8 cellular contexts compared by ENCODE assay signal in the genomic region with DNA sequence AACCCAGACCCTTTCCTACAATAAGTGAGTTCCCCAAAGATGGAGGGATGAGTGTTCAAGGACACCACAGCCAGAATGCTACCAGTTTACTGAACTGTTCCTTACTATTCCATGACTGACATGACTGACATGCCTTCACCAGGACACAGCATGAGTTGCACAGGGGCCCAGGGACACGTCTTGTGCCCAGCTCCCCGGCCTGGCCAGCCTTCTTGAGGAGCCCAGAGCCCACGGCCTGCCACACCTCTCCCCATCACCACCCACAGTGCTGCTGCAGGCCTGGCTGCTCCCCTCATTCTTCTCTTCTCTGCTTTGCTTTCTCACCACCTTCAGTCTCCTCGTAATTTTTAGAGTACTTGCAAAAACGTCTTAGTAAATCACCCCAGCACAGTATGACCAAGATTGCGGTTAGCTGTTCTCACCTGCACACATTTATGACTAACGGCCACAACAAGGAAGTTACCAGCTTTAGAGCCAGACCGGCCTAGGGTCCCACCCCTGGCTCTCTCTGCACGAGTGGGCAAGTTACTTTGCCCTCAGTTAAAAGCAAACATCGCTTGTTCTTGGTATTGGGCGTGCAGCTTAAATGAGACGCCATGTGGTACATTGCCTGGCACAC. TPM values are rescaled to one million over a fixed set of nuclear protein-coding genes. Genes with fewer than 3 reads are reported as not detected.
DNase-seq lines count a peak whose midpoint lies in the region; ATAC-seq and TF ChIP-seq lines count a peak whose summit lies in the region.

No MANE protein-coding gene starts in this region.

- no peaks in the 10 kb centered on the region for H3K9me3 Mint-ChIP-seq in naive thymus-derived CD8-positive, alpha-beta T cell

- H3K27ac ChIP-seq in vagina: no peak overlapping the region

- no peak for TF ChIP-seq CTCF in vagina (IDR thresholded peaks at IDR 0.05)

- TF ChIP-seq POLR2A in Raji (IDR thresholded peaks at IDR 0.05; ENCODE audit: insufficient read depth, low read depth, low read length) (peak; percentile 66), vagina (IDR thresholded peaks at IDR 0.05) (no peak)

- peaks cover 21 to 45% (median 28%) of the 10 kb centered on the region in 4 donors for H3K4me1 Mint-ChIP-seq in naive thymus-derived CD8-positive, alpha-beta T cell

- no peaks in the 10 kb centered on the region for H3K27me3 ChIP-seq in vagina

- peaks cover 0 to 5% of the 10 kb centered on the region in 2 donors for H3K36me3 ChIP-seq in vagina

- ATAC-seq in GM18520 (IDR thresholded peaks at IDR 0.05; ENCODE audit: unreplicated experiment) (peak; percentile 98), GM21786 (IDR thresholded peaks at IDR 0.05; ENCODE audit: unreplicated experiment) (peak; percentile 84)
- ATAC-seq in naive thymus-derived CD8-positive, alpha-beta T cell: peak in 1 of 2 donors; percentile 17

- POLR2A ChIA-PET in naive thymus-derived CD8-positive, alpha-beta T cell (lab: Charles Lee): interaction anchor here (0.6 to 0.9 kb wide), 2 partner anchors 30 to 145 kb away, joined by 4 to 5 read pairs; no protein-coding TSS in a partner anchor

- peak overlapping the region in 8 of 10 donors; percentile 8 to 86 (median 73) for H3K27ac Mint-ChIP-seq in naive thymus-derived CD8-positive, alpha-beta T cell

- H3K4me1 ChIP-seq in vagina: peaks cover 17% of the 10 kb centered on the region

- H3K27me3 Mint-ChIP-seq in naive thymus-derived CD8-positive, alpha-beta T cell: no peaks in the 10 kb centered on the region

- H3K4me3 ChIP-seq in vagina: no peak overlapping the region

- DNase-seq in naive thymus-derived CD8-positive, alpha-beta T cell: no peak
- DNase-seq in AG08396 (ENCODE audit: low spot score): no peak
- DNase-seq in NCI-H1048 (lab: John Stamatoyannopoulos, UW): no peak
- DNase-seq in vagina (ENCODE audit: extremely low spot score in 2 of 2): no peak
- no peak for DNase-seq in NCI-H526 (lab: John Stamatoyannopoulos, UW)

- no peaks in the 10 kb centered on the region for H3K9me3 ChIP-seq in vagina

- intact Hi-C loops in vagina (cut with DNase I): no loop called here

- peaks cover 4 to 61% (median 27%) of the 10 kb centered on the region in 3 donors for H3K36me3 Mint-ChIP-seq in naive thymus-derived CD8-positive, alpha-beta T cell

- peak overlapping the region in 5 of 10 donors; percentile 7 to 50 (median 11) for H3K4me3 Mint-ChIP-seq in naive thymus-derived CD8-positive, alpha-beta T cell

RNA-seq across cellular contexts. Expression of gene PPP2R5E, which starts 18.5 kb away (rescaled TPM):
- total RNA-seq in naive thymus-derived CD8-positive, alpha-beta T cell: 10 to 100 TPM; 37.5 to 39.5 TPM
- polyA plus RNA-seq in naive thymus-derived CD8-positive, alpha-beta T cell: 10 to 100 TPM; 32.3 to 33.3 (median 32.8) TPM
- 22.6 TPM for total RNA-seq in vagina
